Comparison of ENCODE assay signal across 28 cellular contexts in genomic region chr1:180175291-180175690, GRCh38. TPM values are rescaled to one million over a fixed set of nuclear protein-coding genes. Genes with fewer than 3 reads are reported as not detected.
"Had no signal": no experiment of that assay in that cellular context is flagged by ENCODE, and none has a peak within 500 bp of the region (broad histone marks: within the 10 kb centered on the region; RNA-seq: fewer than 3 reads in every experiment).

No MANE protein-coding gene starts in this region.

- H3K36me3 ChIP-seq: colonic mucosa had no signal

- H3K4me3 Mint-ChIP-seq: activated B cell treated with CpG ODN at 0.5 μM for 24 hours; activated CD8-positive, alpha-beta memory T cell treated with anti-CD3 and anti-CD28 coated beads, Interleukin-2, amount 10 ng/mL, durations not matched to agents 7 days and 5 days; activated CD8-positive, alpha-beta T cell treated with anti-CD3 and anti-CD28 coated beads for 36 hours; activated naive CD4-positive, alpha-beta T cell treated with anti-CD3 and anti-CD28 coated beads, Interleukin-2, amount 50 U/mL, for 24 hours; natural killer cell treated with Interleukin-12 subunit alpha and Interleukin-12 subunit beta and Interleukin-15 and Interleukin-18, amount 100 ng/mL, for 72 hours; T-cell had no signal

- H3K27ac ChIP-seq: colonic mucosa, tibial nerve had no signal

- H3K9me3 ChIP-seq: colonic mucosa, gastrocnemius medialis, mucosa of descending colon, tibial nerve had no signal

- H3K36me3 Mint-ChIP-seq: activated CD8-positive, alpha-beta memory T cell treated with anti-CD3 and anti-CD28 coated beads, Interleukin-2, amount 10 ng/mL, durations not matched to agents 7 days and 5 days; activated naive CD4-positive, alpha-beta T cell treated with anti-CD3 and anti-CD28 coated beads, Interleukin-2, amount 50 U/mL, for 24 hours; natural killer cell treated with Interleukin-12 subunit alpha and Interleukin-12 subunit beta and Interleukin-15 and Interleukin-18, amount 100 ng/mL, for 72 hours had no signal

- H3K4me3 ChIP-seq: colonic mucosa, gastrocnemius medialis, lung, mucosa of descending colon, smooth muscle cell, tibial nerve had no signal

- DNase-seq: activated B cell treated with CpG ODN at 0.5 μM for 24 hours; activated CD4-positive, alpha-beta T cell treated with anti-CD3 and anti-CD28 coated beads, Interleukin-2, amount 50 U/mL, for 1 hour; activated CD8-positive, alpha-beta memory T cell treated with anti-CD3 and anti-CD28 coated beads, Interleukin-2, amount 10 ng/mL, durations not matched to agents 7 days and 5 days; activated CD8-positive, alpha-beta T cell treated with anti-CD3 and anti-CD28 coated beads for 36 hours; activated T-cell treated with anti-CD3 and anti-CD28 coated beads, Interleukin-2, amount 50 U/mL, for 48 hours; anterior cingulate cortex; colonic mucosa; effector memory CD4-positive, alpha-beta T cell; erythroblast; mesendoderm; stimulated activated CD4-positive, alpha-beta T cell treated with anti-CD3 and anti-CD28 coated beads, Interleukin-15, amount 100 ng/mL, for 24 hours; stimulated activated CD4-positive, alpha-beta T cell treated with anti-CD3 and anti-CD28 coated beads, Interleukin-2, amount 100 ng/mL, for 24 hours; stimulated activated naive CD4-positive, alpha-beta T cell; T-cell had no signal

- H3K9me3 Mint-ChIP-seq: activated B cell treated with CpG ODN at 0.5 μM for 24 hours; activated CD8-positive, alpha-beta T cell treated with anti-CD3 and anti-CD28 coated beads for 36 hours; activated naive CD4-positive, alpha-beta T cell treated with anti-CD3 and anti-CD28 coated beads, Interleukin-2, amount 50 U/mL, for 24 hours; activated T-helper 2 cell treated with anti-CD3 and anti-CD28 coated beads, Interferon-gamma antibody, Interleukin-2, Interleukin-4, amounts not matched to agents 10 μg/mL and 5 μg/mL and 100 μg/mL, durations not matched to agents 14 hours and 24 hours and 36 hours; natural killer cell treated with Interleukin-12 subunit alpha and Interleukin-12 subunit beta and Interleukin-15 and Interleukin-18, amount 100 ng/mL, for 72 hours; T-cell had no signal

- H3K27me3 Mint-ChIP-seq: activated B cell treated with CpG ODN at 0.5 μM for 24 hours; activated CD8-positive, alpha-beta memory T cell treated with anti-CD3 and anti-CD28 coated beads, Interleukin-2, amount 10 ng/mL, durations not matched to agents 7 days and 5 days; activated CD8-positive, alpha-beta T cell treated with anti-CD3 and anti-CD28 coated beads for 36 hours; activated naive CD4-positive, alpha-beta T cell treated with anti-CD3 and anti-CD28 coated beads, Interleukin-2, amount 50 U/mL, for 24 hours; natural killer cell treated with Interleukin-12 subunit alpha and Interleukin-12 subunit beta and Interleukin-15 and Interleukin-18, amount 100 ng/mL, for 72 hours; progenitor cell of endocrine pancreas; T-cell had no signal

- ATAC-seq: activated CD8-positive, alpha-beta memory T cell treated with anti-CD3 and anti-CD28 coated beads, Interleukin-2, amount 10 ng/mL, durations not matched to agents 7 days and 5 days; activated CD8-positive, alpha-beta T cell treated with anti-CD3 and anti-CD28 coated beads for 36 hours; gastrocnemius medialis; left lobe of liver; mucosa of descending colon; natural killer cell treated with Interleukin-12 subunit alpha and Interleukin-12 subunit beta and Interleukin-15 and Interleukin-18, amount 100 ng/mL, for 72 hours; T-cell had no signal

- H3K27me3 ChIP-seq: colonic mucosa, gastrocnemius medialis, tibial nerve had no signal

- H3K4me2 ChIP-seq: smooth muscle cell had no signal

- H3K27ac Mint-ChIP-seq: activated B cell treated with CpG ODN at 0.5 μM for 24 hours; activated CD8-positive, alpha-beta memory T cell treated with anti-CD3 and anti-CD28 coated beads, Interleukin-2, amount 10 ng/mL, durations not matched to agents 7 days and 5 days; activated CD8-positive, alpha-beta T cell treated with anti-CD3 and anti-CD28 coated beads for 36 hours; activated naive CD4-positive, alpha-beta T cell treated with anti-CD3 and anti-CD28 coated beads, Interleukin-2, amount 50 U/mL, for 24 hours; activated T-helper 2 cell treated with anti-CD3 and anti-CD28 coated beads, Interferon-gamma antibody, Interleukin-2, Interleukin-4, amounts not matched to agents 10 μg/mL and 5 μg/mL and 100 μg/mL, durations not matched to agents 14 hours and 24 hours and 36 hours; natural killer cell treated with Interleukin-12 subunit alpha and Interleukin-12 subunit beta and Interleukin-15 and Interleukin-18, amount 100 ng/mL, for 72 hours; progenitor cell of endocrine pancreas; T-cell had no signal

- H3K4me1 Mint-ChIP-seq: activated B cell treated with CpG ODN at 0.5 μM for 24 hours; activated CD8-positive, alpha-beta memory T cell treated with anti-CD3 and anti-CD28 coated beads, Interleukin-2, amount 10 ng/mL, durations not matched to agents 7 days and 5 days; activated naive CD4-positive, alpha-beta T cell treated with anti-CD3 and anti-CD28 coated beads, Interleukin-2, amount 50 U/mL, for 24 hours had no signal

RNA-seq across cellular contexts. Expression of gene LHX4, which starts 54.8 kb away (rescaled TPM):
- total RNA-seq: activated B cell treated with CpG ODN at 0.5 μM for 24 hours; activated CD8-positive, alpha-beta memory T cell treated with anti-CD3 and anti-CD28 coated beads, Interleukin-2, amount 10 ng/mL, durations not matched to agents 7 days and 5 days; activated CD8-positive, alpha-beta T cell treated with anti-CD3 and anti-CD28 coated beads for 36 hours; activated T-helper 2 cell treated with anti-CD3 and anti-CD28 coated beads, Interferon-gamma antibody, Interleukin-2, Interleukin-4, amounts not matched to agents 10 μg/mL and 5 μg/mL and 100 μg/mL, durations not matched to agents 14 hours and 24 hours and 36 hours; dermis microvascular lymphatic vessel endothelial cell; gastrocnemius medialis; kidney epithelial cell; natural killer cell treated with Interleukin-12 subunit alpha and Interleukin-12 subunit beta and Interleukin-15 and Interleukin-18, amount 100 ng/mL, for 72 hours; smooth muscle cell; T-helper 2 cell treated with Interferon-gamma antibody and Interleukin-4, amounts not matched to agents 100 ng/mL and 5 ng/mL, for 36 hours; temporal lobe; tibial nerve had no signal
- polyA plus RNA-seq: smooth muscle cell had no signal
